21 cellular contexts compared by ENCODE assay signal in genomic region chr14:105742531-105742848, GRCh38.
DNase-seq lines count a peak whose midpoint lies in the region; ATAC-seq, FAIRE-seq and TF ChIP-seq lines count a peak whose summit lies in the region.
"Had no signal": no experiment of that assay in that cellular context is flagged by ENCODE, and none has a peak within 500 bp of the region (broad histone marks: within the 10 kb centered on the region; RNA-seq: fewer than 3 reads in every experiment).

No MANE protein-coding gene starts in this region.

- H3K27ac ChIP-seq in OCI-LY3 (ENCODE audit: low read length): peak overlapping the region; percentile 85
- no peak overlapping the region for H3K27ac ChIP-seq in kidney (ENCODE audit: low read depth in 2 of 2, low read length in 2 of 2)
- H3K27ac ChIP-seq: BLaER1, HL-60, SJCRH30 had no signal

- intact Hi-C loops in kidney (cut with DNase I): no loop called here

- H3K9ac ChIP-seq in OCI-LY3 (ENCODE audit: low read length) (peak overlapping the region; percentile 68), kidney (ENCODE audit: low read length in 2 of 2) (no peak overlapping the region)
- H3K9ac ChIP-seq: BLaER1 had no signal

- H3K4me3 ChIP-seq in OCI-LY3 (ENCODE audit: low read length): peak overlapping the region; percentile 71
- no peak overlapping the region for H3K4me3 ChIP-seq in kidney (ENCODE audit: low read length in 2 of 2)
- H3K4me3 ChIP-seq: BLaER1, HAP-1, SJCRH30 had no signal

- DNase-seq in GM13977 (ENCODE audit: low spot score): peak; percentile 4
- DNase-seq in kidney: peak; percentile 58
- no peak for DNase-seq in stimulated activated naive B cell treated with anti-CD40 and anti-IgM and Interleukin-4, amounts not matched to agents 10 μg/mL and 1 μg/mL and 100 μg/mL, for 72 hours
- DNase-seq in stimulated activated naive CD4-positive, alpha-beta T cell treated with Interleukin-2 at 50 U/mL for 16 hours (lab: John Stamatoyannopoulos, UW): no peak
- DNase-seq: CD8-positive, alpha-beta T cell; DMS79; NCI-H1417; NCI-H187 treated with DMSO at 0.1 percent for 48 hours; NCI-H2171; NCI-H446; NCI-H69; RPMI8226; SJCRH30 had no signal

- H3K27me3 Mint-ChIP-seq in stimulated activated naive B cell treated with anti-CD40 and anti-IgM and Interleukin-4, amounts not matched to agents 10 μg/mL and 1 μg/mL and 100 μg/mL, for 72 hours: peaks cover 0 to 24% of the 10 kb centered on the region in 2 donors

- H3K36me3 Mint-ChIP-seq in stimulated activated naive B cell treated with anti-CD40 and anti-IgM and Interleukin-4, amounts not matched to agents 10 μg/mL and 1 μg/mL and 100 μg/mL, for 72 hours: peaks cover 69 to 73% of the 10 kb centered on the region in 2 donors
- H3K36me3 Mint-ChIP-seq: CD8-positive, alpha-beta T cell had no signal

- H3K36me3 ChIP-seq in OCI-LY3 (replicated peaks; ENCODE audit: low read depth, low read length) (no peaks in the 10 kb centered on the region), kidney (ENCODE audit: control insufficient read depth in 1 of 2, insufficient read depth in 2 of 2, low read length in 2 of 2) (no peaks in the 10 kb centered on the region)
- H3K36me3 ChIP-seq: BLaER1, HAP-1, SJCRH30 had no signal

- peaks cover 18% of the 10 kb centered on the region for H3K79me2 ChIP-seq in OCI-LY3 (ENCODE audit: low read length)

- H3K4me1 ChIP-seq in OCI-LY3 (ENCODE audit: low read length) (peaks cover 3% of the 10 kb centered on the region), kidney (ENCODE audit: control insufficient read depth in 1 of 2, insufficient read depth in 1 of 2, low read depth in 1 of 2, low read length in 2 of 2) (no peaks in the 10 kb centered on the region)
- H3K4me1 ChIP-seq: HAP-1, SJCRH30 had no signal

- H3K4me3 Mint-ChIP-seq in stimulated activated naive B cell treated with anti-CD40 and anti-IgM and Interleukin-4, amounts not matched to agents 10 μg/mL and 1 μg/mL and 100 μg/mL, for 72 hours: peak overlapping the region; percentile 82 to 86
- H3K4me3 Mint-ChIP-seq: CD8-positive, alpha-beta T cell had no signal

- no peak for ATAC-seq in stimulated activated naive B cell treated with anti-CD40 and anti-IgM and Interleukin-4, amounts not matched to agents 10 μg/mL and 1 μg/mL and 100 μg/mL, for 72 hours (replicated peaks)
- ATAC-seq in GM19035 (IDR thresholded peaks at IDR 0.05; ENCODE audit: unreplicated experiment): no peak
- ATAC-seq in HG03460 (IDR thresholded peaks at IDR 0.05; ENCODE audit: unreplicated experiment): no peak
- ATAC-seq: CD8-positive, alpha-beta T cell had no signal

- in situ Hi-C loops in GM13977 (cut with MboI; ENCODE audit: low pct_unique_long_range_greater_than_20kb, low sequenced_read_pairs, unreplicated experiment): no loop called here

- peak overlapping the region; percentile 62 for H3K4me2 ChIP-seq in OCI-LY3 (ENCODE audit: low read length)
- H3K4me2 ChIP-seq: BLaER1 had no signal

- no peaks in the 10 kb centered on the region for H3K9me3 ChIP-seq in OCI-LY3 (ENCODE audit: insufficient read depth, low read length)
- no peaks in the 10 kb centered on the region for H3K9me3 ChIP-seq in kidney (ENCODE audit: control insufficient read depth in 1 of 2, low read length in 2 of 2)
- H3K9me3 ChIP-seq: BLaER1, HAP-1, SJCRH30 had no signal

- H3K9me3 Mint-ChIP-seq in stimulated activated naive B cell treated with anti-CD40 and anti-IgM and Interleukin-4, amounts not matched to agents 10 μg/mL and 1 μg/mL and 100 μg/mL, for 72 hours: no peaks in the 10 kb centered on the region
- H3K9me3 Mint-ChIP-seq: CD8-positive, alpha-beta T cell had no signal

- FAIRE-seq in kidney (lab: Jason Lieb, UNC): no peak
- FAIRE-seq: GM12892, HTR-8/SVneo had no signal

- no peaks in the 10 kb centered on the region for H3K27me3 ChIP-seq in OCI-LY3 (ENCODE audit: low read depth, low read length)
- H3K27me3 ChIP-seq: BLaER1, SJCRH30 had no signal

- H3K4me1 Mint-ChIP-seq in stimulated activated naive B cell treated with anti-CD40 and anti-IgM and Interleukin-4, amounts not matched to agents 10 μg/mL and 1 μg/mL and 100 μg/mL, for 72 hours: peaks cover 51 to 61% of the 10 kb centered on the region in 2 donors

- peaks cover 5% of the 10 kb centered on the region; the same call in 1 of the 2 replicates for H4K20me1 ChIP-seq in OCI-LY3 (ENCODE audit: insufficient read depth, low read length)
- H4K20me1 ChIP-seq: BLaER1 had no signal

- H2AFZ ChIP-seq in OCI-LY3 (ENCODE audit: low read depth, low read length): no peak overlapping the region

- TF ChIP-seq CTCF in GM13977 (IDR thresholded peaks at IDR 0.05; ENCODE audit: extremely low read depth, insufficient read depth, missing control alignments) (no peak), OCI-LY3 (IDR thresholded peaks at IDR 0.05; ENCODE audit: low read depth, low read length) (no peak), kidney (IDR thresholded peaks at IDR 0.05; ENCODE audit: borderline replicate concordance, extremely low read depth, insufficient read depth) (no peak)

- peak overlapping the region; percentile 91 for H3K27ac Mint-ChIP-seq in stimulated activated naive B cell treated with anti-CD40 and anti-IgM and Interleukin-4, amounts not matched to agents 10 μg/mL and 1 μg/mL and 100 μg/mL, for 72 hours
- H3K27ac Mint-ChIP-seq: CD8-positive, alpha-beta T cell had no signal

Comparison
In these comparisons a context has a peak if more than half of its experiments do, and no peak if none do; other contexts are left out.
1. DNase-seq: peak in GM13977 (single experiment) and kidney (single experiment); none in stimulated activated naive B cell treated with anti-CD40 and anti-IgM and Interleukin-4, amounts not matched to agents 10 μg/mL and 1 μg/mL and 100 μg/mL, for 72 hours (single experiment) and stimulated activated naive CD4-positive, alpha-beta T cell treated with Interleukin-2 at 50 U/mL for 16 hours (single experiment).